ENCODE assay signal across 1 cellular context in the genomic region with DNA sequence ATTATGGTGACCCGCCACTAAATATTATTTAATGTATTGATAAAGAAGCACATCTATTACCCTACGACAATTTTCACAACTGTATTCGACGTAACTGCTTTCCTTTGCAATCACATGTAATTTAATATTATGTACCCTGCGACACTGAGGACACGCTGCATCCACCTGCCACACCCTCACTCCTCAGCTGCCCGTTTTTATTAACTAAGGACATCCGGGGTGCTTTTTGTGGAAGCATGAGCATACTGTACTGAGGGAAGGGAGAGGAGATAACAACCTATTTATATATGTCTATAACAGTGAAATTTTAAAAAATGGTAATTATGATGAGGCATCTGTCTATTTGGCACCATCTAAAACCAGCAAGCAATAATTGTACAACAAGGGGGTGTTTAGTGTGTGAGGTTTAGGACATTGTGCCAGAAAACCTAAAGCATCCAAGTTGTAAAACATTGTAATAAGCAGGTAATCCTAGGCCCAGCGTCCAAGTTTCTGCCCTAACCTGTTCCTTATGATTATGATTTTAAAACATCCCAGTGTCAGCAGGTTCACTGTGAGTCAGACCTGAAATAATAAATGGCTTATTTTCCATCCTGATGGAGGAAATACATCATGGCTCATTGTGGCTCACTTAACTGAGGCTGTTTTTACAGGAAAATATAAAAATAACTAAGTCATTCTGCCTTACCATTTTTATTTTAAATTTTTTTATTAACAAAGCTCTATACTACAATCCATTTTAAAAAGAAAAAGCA.
TF ChIP-seq lines count a peak whose summit lies in the region.

No MANE protein-coding gene starts in this region.

TF ChIP-seq in HepG2, 621 proteins besides CTCF, POLR2A, EP300 and RAD21:
- no peak for TF ChIP-seq ZNF678 (CRISPR knock-in tag; IDR thresholded peaks at IDR 0.05)
- no peak for TF ChIP-seq MIER3 (CRISPR knock-in tag; IDR thresholded peaks at IDR 0.05; ENCODE audit: borderline replicate concordance)
- no peak for TF ChIP-seq MATR3 (CRISPR knock-in tag; IDR thresholded peaks at IDR 0.05)
- TF ChIP-seq RARG (CRISPR knock-in tag; IDR thresholded peaks at IDR 0.05; ENCODE audit: low read depth): no peak
- TF ChIP-seq HOXA9 (CRISPR knock-in tag; IDR thresholded peaks at IDR 0.05; ENCODE audit: borderline replicate concordance): no peak
- no peak for TF ChIP-seq ZNF564 (CRISPR knock-in tag; IDR thresholded peaks at IDR 0.05)
- TF ChIP-seq ZNF709 (CRISPR knock-in tag; IDR thresholded peaks at IDR 0.05): no peak
- TF ChIP-seq PRPF4 (IDR thresholded peaks at IDR 0.05; ENCODE audit: low read depth, low read length, poor library complexity, severe bottlenecking): no peak
- TF ChIP-seq, protein P1, sequence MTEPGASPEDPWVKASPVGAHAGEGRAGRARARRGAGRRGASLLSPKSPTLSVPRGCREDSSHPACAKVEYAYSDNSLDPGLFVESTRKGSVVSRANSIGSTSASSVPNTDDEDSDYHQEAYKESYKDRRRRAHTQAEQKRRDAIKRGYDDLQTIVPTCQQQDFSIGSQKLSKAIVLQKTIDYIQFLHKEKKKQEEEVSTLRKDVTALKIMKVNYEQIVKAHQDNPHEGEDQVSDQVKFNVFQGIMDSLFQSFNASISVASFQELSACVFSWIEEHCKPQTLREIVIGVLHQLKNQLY (CRISPR knock-in tag; IDR thresholded peaks at IDR 0.05): no peak
- no peak for TF ChIP-seq ZNF510 (CRISPR knock-in tag; IDR thresholded peaks at IDR 0.05; ENCODE audit: low read depth)
- TF ChIP-seq SMAD9 (CRISPR knock-in tag; IDR thresholded peaks at IDR 0.05): no peak
- no peak for TF ChIP-seq ZNF772 (CRISPR knock-in tag; IDR thresholded peaks at IDR 0.05)
- no peak for TF ChIP-seq RFX3 (CRISPR knock-in tag; IDR thresholded peaks at IDR 0.05)
- TF ChIP-seq ZBTB42 (CRISPR knock-in tag; IDR thresholded peaks at IDR 0.05): no peak
- no peak for TF ChIP-seq ZNF615 (CRISPR knock-in tag; IDR thresholded peaks at IDR 0.05; ENCODE audit: borderline replicate concordance)
- TF ChIP-seq, protein P2, sequence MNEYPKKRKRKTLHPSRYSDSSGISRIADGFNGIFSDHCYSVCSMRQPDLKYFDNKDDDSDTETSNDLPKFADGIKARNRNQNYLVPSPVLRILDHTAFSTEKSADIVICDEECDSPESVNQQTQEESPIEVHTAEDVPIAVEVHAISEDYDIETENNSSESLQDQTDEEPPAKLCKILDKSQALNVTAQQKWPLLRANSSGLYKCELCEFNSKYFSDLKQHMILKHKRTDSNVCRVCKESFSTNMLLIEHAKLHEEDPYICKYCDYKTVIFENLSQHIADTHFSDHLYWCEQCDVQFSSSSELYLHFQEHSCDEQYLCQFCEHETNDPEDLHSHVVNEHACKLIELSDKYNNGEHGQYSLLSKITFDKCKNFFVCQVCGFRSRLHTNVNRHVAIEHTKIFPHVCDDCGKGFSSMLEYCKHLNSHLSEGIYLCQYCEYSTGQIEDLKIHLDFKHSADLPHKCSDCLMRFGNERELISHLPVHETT (CRISPR knock-in tag; conservative IDR thresholded peaks at IDR 0.05): no peak
- TF ChIP-seq ZZZ3 (CRISPR knock-in tag; IDR thresholded peaks at IDR 0.05; ENCODE audit: borderline replicate concordance): no peak
- TF ChIP-seq, protein P3, sequence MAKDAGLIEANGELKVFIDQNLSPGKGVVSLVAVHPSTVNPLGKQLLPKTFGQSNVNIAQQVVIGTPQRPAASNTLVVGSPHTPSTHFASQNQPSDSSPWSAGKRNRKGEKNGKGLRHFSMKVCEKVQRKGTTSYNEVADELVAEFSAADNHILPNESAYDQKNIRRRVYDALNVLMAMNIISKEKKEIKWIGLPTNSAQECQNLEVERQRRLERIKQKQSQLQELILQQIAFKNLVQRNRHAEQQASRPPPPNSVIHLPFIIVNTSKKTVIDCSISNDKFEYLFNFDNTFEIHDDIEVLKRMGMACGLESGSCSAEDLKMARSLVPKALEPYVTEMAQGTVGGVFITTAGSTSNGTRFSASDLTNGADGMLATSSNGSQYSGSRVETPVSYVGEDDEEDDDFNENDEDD (CRISPR knock-in tag; IDR thresholded peaks at IDR 0.05; ENCODE audit: borderline replicate concordance): no peak
- TF ChIP-seq, protein P4, sequence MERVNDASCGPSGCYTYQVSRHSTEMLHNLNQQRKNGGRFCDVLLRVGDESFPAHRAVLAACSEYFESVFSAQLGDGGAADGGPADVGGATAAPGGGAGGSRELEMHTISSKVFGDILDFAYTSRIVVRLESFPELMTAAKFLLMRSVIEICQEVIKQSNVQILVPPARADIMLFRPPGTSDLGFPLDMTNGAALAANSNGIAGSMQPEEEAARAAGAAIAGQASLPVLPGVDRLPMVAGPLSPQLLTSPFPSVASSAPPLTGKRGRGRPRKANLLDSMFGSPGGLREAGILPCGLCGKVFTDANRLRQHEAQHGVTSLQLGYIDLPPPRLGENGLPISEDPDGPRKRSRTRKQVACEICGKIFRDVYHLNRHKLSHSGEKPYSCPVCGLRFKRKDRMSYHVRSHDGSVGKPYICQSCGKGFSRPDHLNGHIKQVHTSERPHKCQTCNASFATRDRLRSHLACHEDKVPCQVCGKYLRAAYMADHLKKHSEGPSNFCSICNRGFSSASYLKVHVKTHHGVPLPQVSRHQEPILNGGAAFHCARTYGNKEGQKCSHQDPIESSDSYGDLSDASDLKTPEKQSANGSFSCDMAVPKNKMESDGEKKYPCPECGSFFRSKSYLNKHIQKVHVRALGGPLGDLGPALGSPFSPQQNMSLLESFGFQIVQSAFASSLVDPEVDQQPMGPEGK (CRISPR knock-in tag; IDR thresholded peaks at IDR 0.05): no peak
- no peak for TF ChIP-seq ZNF343 (CRISPR knock-in tag; IDR thresholded peaks at IDR 0.05)
